In genomic region chr15:85088300-85088699, GRCh38 we compare ENCODE assay signal across 7 cellular contexts.
"Had no signal": no experiment of that assay in that cellular context is flagged by ENCODE, and none has a peak within 500 bp of the region (broad histone marks: within the 10 kb centered on the region; RNA-seq: fewer than 3 reads in every experiment).

No MANE protein-coding gene starts in this region.

- DNase-seq: GDM1, GF-D8 had no signal

- FAIRE-seq: G401.6, GM12878, GM12891, GM18507, GM19239 had no signal

- H3K4me3 ChIP-seq: GM12878 had no signal

- ATAC-seq: GM12878 had no signal
